ENCODE assay signal across 8 cellular contexts in genomic region chr6:73519943-73520687, GRCh38. TPM values are rescaled to one million over a fixed set of nuclear protein-coding genes. Genes with fewer than 3 reads are reported as not detected.
DNase-seq lines count a peak whose midpoint lies in the region; ATAC-seq and TF ChIP-seq lines count a peak whose summit lies in the region.

No MANE protein-coding gene starts in this region.

- H4K20me1 ChIP-seq in osteoblast (ENCODE audit: insufficient read depth, low read length), result peaks cover 43% of the 10 kb centered on the region

- peaks cover 43% of the 10 kb centered on the region for H3K79me2 ChIP-seq in osteoblast (ENCODE audit: insufficient read depth, low read length)

- H3K27ac Mint-ChIP-seq in activated naive CD4-positive, alpha-beta T cell treated with anti-CD3 and anti-CD28 coated beads, Interleukin-2, amount 50 U/mL, for 72 hours, result peak overlapping the region; percentile 100
- H3K27ac Mint-ChIP-seq in glutamatergic neuron (ENCODE audit: unreplicated experiment), result peak overlapping the region; percentile 100

- peak overlapping the region; percentile 86 for H3K4me3 Mint-ChIP-seq in glutamatergic neuron (ENCODE audit: unreplicated experiment)

- H3K27me3 ChIP-seq in osteoblast (ENCODE audit: insufficient read depth, low read length) (no peaks in the 10 kb centered on the region), suprapubic skin (no peaks in the 10 kb centered on the region)

- H3K4me1 ChIP-seq in osteoblast (ENCODE audit: insufficient read depth, low read length) (peaks cover 30% of the 10 kb centered on the region), suprapubic skin (peaks cover 63% of the 10 kb centered on the region)

- no peak for TF ChIP-seq CTCF in glutamatergic neuron (IDR thresholded peaks at IDR 0.05; ENCODE audit: partially characterized antibody, unreplicated experiment)
- TF ChIP-seq CTCF in osteoblast (IDR thresholded peaks at IDR 0.05; ENCODE audit: extremely low read depth, low read depth, low read length), result no peak
- TF ChIP-seq CTCF in suprapubic skin (IDR thresholded peaks at IDR 0.05), result no peak

- no peaks in the 10 kb centered on the region for H3K9me3 Mint-ChIP-seq in activated naive CD4-positive, alpha-beta T cell treated with anti-CD3 and anti-CD28 coated beads, Interleukin-2, amount 50 U/mL, for 72 hours
- peaks cover 28% of the 10 kb centered on the region for H3K9me3 Mint-ChIP-seq in glutamatergic neuron (ENCODE audit: unreplicated experiment)

- H3K27ac ChIP-seq in osteoblast (ENCODE audit: low read depth, low read length), result peak overlapping the region; percentile 98
- peak overlapping the region; percentile 99 for H3K27ac ChIP-seq in suprapubic skin

- ATAC-seq in activated naive CD4-positive, alpha-beta T cell treated with anti-CD3 and anti-CD28 coated beads, Interleukin-2, amount 50 U/mL, for 72 hours, result peak; percentile 17 to 31
- ATAC-seq in GM19455 (IDR thresholded peaks at IDR 0.05; ENCODE audit: unreplicated experiment), result no peak

- H3K4me1 Mint-ChIP-seq in glutamatergic neuron (ENCODE audit: low read depth, unreplicated experiment), result peaks cover 18% of the 10 kb centered on the region

- peak overlapping the region; percentile 84 for H3K4me2 ChIP-seq in osteoblast (ENCODE audit: insufficient read depth, low read length)

- no peak overlapping the region for H2AFZ ChIP-seq in osteoblast (ENCODE audit: low read length)

- H3K36me3 ChIP-seq in osteoblast (ENCODE audit: insufficient read depth, low read length), result peaks cover 51% of the 10 kb centered on the region
- peaks cover 36% of the 10 kb centered on the region for H3K36me3 ChIP-seq in suprapubic skin

- no peak for TF ChIP-seq EP300 in suprapubic skin (IDR thresholded peaks at IDR 0.05)

- no peak for TF ChIP-seq POLR2A in suprapubic skin (IDR thresholded peaks at IDR 0.05)

- under 1% methylated on average over 16 of the region's 55 CpGs for WGBS in suprapubic skin

- DNase-seq in DMS79 treated with DMSO at 0.1 percent for 48 hours (lab: John Stamatoyannopoulos, UW) (peak; percentile 24), HUDEP-2 (lab: John Stamatoyannopoulos, UW; ENCODE audit: unreplicated experiment in 76 of 76) (peak in 70 of 76 experiments; percentile 18 to 83 (median 64)), SKM-1 treated with dmso at 0.1 percent for 144 hours (lab: John Stamatoyannopoulos, UW; ENCODE audit: unreplicated experiment) (peak; percentile 59), glutamatergic neuron (peak; percentile 94), osteoblast (ENCODE audit: insufficient read length, low spot score, missing footprints) (peak; percentile 81), suprapubic skin (ENCODE audit: low spot score in 2 of 2) (peak; percentile 88 to 90)
- peak; percentile 79 to 89 for DNase-seq in activated naive CD4-positive, alpha-beta T cell treated with anti-CD3 and anti-CD28 coated beads, Interleukin-2, amount 50 U/mL, for 72 hours (ENCODE audit: low spot score in 2 of 2)

- H3K9me3 ChIP-seq in osteoblast (ENCODE audit: low read depth, low read length), result no peaks in the 10 kb centered on the region
- no peaks in the 10 kb centered on the region for H3K9me3 ChIP-seq in suprapubic skin

- H3K4me3 ChIP-seq in osteoblast (ENCODE audit: insufficient read depth, low read length) (peak overlapping the region; percentile 85), suprapubic skin (peak overlapping the region; percentile 93)

- peaks cover 48 to 50% of the 10 kb centered on the region in 2 donors for H3K36me3 Mint-ChIP-seq in activated naive CD4-positive, alpha-beta T cell treated with anti-CD3 and anti-CD28 coated beads, Interleukin-2, amount 50 U/mL, for 72 hours
- peaks cover 19% of the 10 kb centered on the region for H3K36me3 Mint-ChIP-seq in glutamatergic neuron (ENCODE audit: unreplicated experiment)

- peaks cover 26% of the 10 kb centered on the region for H3K27me3 Mint-ChIP-seq in glutamatergic neuron (ENCODE audit: unreplicated experiment)

RNA-seq across cellular contexts. Expression of gene EEF1A1, which starts 0.7 kb away (rescaled TPM):
- total RNA-seq in activated naive CD4-positive, alpha-beta T cell treated with anti-CD3 and anti-CD28 coated beads, Interleukin-2, amount 50 U/mL, for 72 hours, result over 10,000 TPM; 10,985 to 16,838 TPM
- total RNA-seq in glutamatergic neuron (ENCODE audit: unreplicated experiment), result 6,372 TPM
- 18,909 and 19,513 TPM in 2 replicates for total RNA-seq in osteoblast
- total RNA-seq in suprapubic skin, result over 10,000 TPM in 3 of 4 donors, 1,000 to 10,000 TPM in 1; 8,061 to 12,310 (median 11,939) TPM

RNA-seq across cellular contexts. Expression of gene MTO1, which starts 58.6 kb away (rescaled TPM):
- 10 to 100 TPM; 40.9 to 66.3 TPM for total RNA-seq in activated naive CD4-positive, alpha-beta T cell treated with anti-CD3 and anti-CD28 coated beads, Interleukin-2, amount 50 U/mL, for 72 hours
- total RNA-seq in glutamatergic neuron (ENCODE audit: unreplicated experiment) (26.6 TPM), osteoblast (30.9 and 40.9 TPM in 2 replicates), suprapubic skin (10 to 100 TPM; 12.9 to 34.3 (median 23.9) TPM)

Comparison
In these comparisons a context has a peak if more than half of its experiments do, and no peak if none do; other contexts are left out.
1. DNase-seq: peak in every context shown above with its lines; median percentile 94 in glutamatergic neuron; 89 in suprapubic skin; 84 in activated naive CD4-positive, alpha-beta T cell treated with anti-CD3 and anti-CD28 coated beads, Interleukin-2, amount 50 U/mL, for 72 hours; 81 in osteoblast; 64 in HUDEP-2; 59 in SKM-1 treated with dmso at 0.1 percent for 144 hours; 24 in DMS79 treated with DMSO at 0.1 percent for 48 hours.